ENCODE assay signal across 8 cellular contexts in the genomic region with DNA sequence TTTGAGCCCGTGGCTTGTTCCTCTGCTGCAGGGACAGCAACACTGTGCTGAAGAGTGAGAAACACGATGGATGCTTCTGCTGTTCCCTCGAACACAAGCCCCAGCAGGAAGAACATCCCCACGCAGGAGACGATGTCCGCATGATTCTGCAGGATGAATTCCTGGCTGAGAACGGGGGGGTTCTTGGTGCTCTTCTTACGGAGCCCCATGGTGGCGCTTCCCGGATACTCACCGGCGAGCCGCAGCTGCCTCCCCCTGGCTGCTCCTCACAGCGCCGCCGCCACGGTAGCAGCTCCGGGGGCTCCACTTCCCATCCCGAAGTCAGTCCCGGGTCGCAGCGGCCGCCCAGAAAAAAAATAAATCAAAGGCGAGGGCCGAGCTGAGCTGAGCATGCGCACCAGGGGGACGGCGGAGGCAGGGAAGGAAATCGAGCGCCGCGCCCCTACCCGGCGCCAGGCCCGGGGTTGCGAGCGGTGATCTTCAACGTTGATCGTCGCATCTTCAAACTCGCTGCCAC. TPM values are rescaled to one million over a fixed set of nuclear protein-coding genes. Genes with fewer than 3 reads are reported as not detected.
A peak's percentile ranks its signal among the peaks of the same experiment; 100 is the strongest.
DNase-seq lines count a peak whose midpoint lies in the region; ATAC-seq and TF ChIP-seq lines count a peak whose summit lies in the region.

Gene TRAM1L1 (minus strand): TSS at position 392 of the 517 bp plus-strand sequence. CDS start 183 bp downstream, at position 209.

- peak; percentile 93 for ATAC-seq in upper lobe of right lung
- no peak for ATAC-seq in GM21515 (IDR thresholded peaks at IDR 0.05; ENCODE audit: unreplicated experiment)

- H3K4me2 ChIP-seq in fibroblast of lung (ENCODE audit: extremely low read depth, insufficient read depth, low read length): peak within 1 kb of the TSS; percentile 78

- H3K4me3 ChIP-seq in fibroblast of lung (replicated peaks in 1 of 4; ENCODE audit: control extremely low read depth in 1 of 4, insufficient read depth in 1 of 4, low read depth in 3 of 4, low read length in 4 of 4) (peak within 1 kb of the TSS; percentile 68 to 94 (median 77)), upper lobe of right lung (peak within 1 kb of the TSS; percentile 61)

- no peaks in the 10 kb centered on the region for H3K36me3 ChIP-seq in fibroblast of lung (ENCODE audit: control insufficient read depth, insufficient read depth, low read length)
- no peaks in the 10 kb centered on the region for H3K36me3 ChIP-seq in upper lobe of right lung

- peak within 1 kb of the TSS; percentile 71 for H3K9ac ChIP-seq in fibroblast of lung (ENCODE audit: insufficient read depth, low read length)

- H4K20me1 ChIP-seq in fibroblast of lung (ENCODE audit: control insufficient read depth, extremely low read depth, insufficient read depth, low read length): no peaks in the 10 kb centered on the region

- H3K79me2 ChIP-seq in fibroblast of lung (ENCODE audit: control insufficient read depth, insufficient read depth, low read length): no peaks in the 10 kb centered on the region

- peak within 1 kb of the TSS; percentile 97 for H2AFZ ChIP-seq in fibroblast of lung (ENCODE audit: low read length)

- H3K4me1 ChIP-seq in fibroblast of lung (ENCODE audit: control insufficient read depth, extremely low read depth, insufficient read depth, low read length) (no peaks in the 10 kb centered on the region), upper lobe of right lung (no peaks in the 10 kb centered on the region)

- peak within 1 kb of the TSS; percentile 61 for H3K27ac ChIP-seq in fibroblast of lung (ENCODE audit: insufficient read depth, low read length)
- H3K27ac ChIP-seq in upper lobe of right lung: peak within 1 kb of the TSS; percentile 67

- intact Hi-C loops in upper lobe of right lung (cut with DNase I): no loop called here

- no peaks in the 10 kb centered on the region for H3K27me3 ChIP-seq in fibroblast of lung (ENCODE audit: control insufficient read depth, insufficient read depth, low read length)
- no peaks in the 10 kb centered on the region for H3K27me3 ChIP-seq in upper lobe of right lung

- DNase-seq in NCI-H1436 (lab: John Stamatoyannopoulos, UW): peak; percentile 27
- DNase-seq in NCI-H1436 treated with DMSO at 0.1 percent for 48 hours (lab: John Stamatoyannopoulos, UW): no peak
- DNase-seq in HuH-7.5 (ENCODE audit: low spot score): peak; percentile 27
- DNase-seq in T1000 (lab: John Stamatoyannopoulos, UW): peak; percentile 85
- DNase-seq in fibroblast of lung (ENCODE audit: low read depth in 2 of 2): peak; percentile 76 to 80
- peak; percentile 40 for DNase-seq in mucosa of gallbladder (ENCODE audit: low spot score)
- peak; percentile 85 for DNase-seq in upper lobe of right lung

- H3K9me3 ChIP-seq in fibroblast of lung (ENCODE audit: control insufficient read depth, insufficient read depth, low read depth, low read length): no peaks in the 10 kb centered on the region
- H3K9me3 ChIP-seq in upper lobe of right lung: no peaks in the 10 kb centered on the region

- TF ChIP-seq CTCF in fibroblast of lung (conservative IDR thresholded peaks at IDR 0.05 in 1 of 2, IDR thresholded peaks at IDR 0.05 in 1 of 2; ENCODE audit: low read depth in 1 of 2, low read length in 2 of 2): peak in 1 of 2 donors; percentile 6
- TF ChIP-seq CTCF in upper lobe of right lung (IDR thresholded peaks at IDR 0.05): no peak

RNA-seq across cellular contexts. Expression of gene TRAM1L1, which starts in this region (rescaled TPM):
- total RNA-seq in fibroblast of lung: 3.1 and 5.0 TPM in 2 replicates
- polyA plus RNA-seq in fibroblast of lung: 3.3 and 5.2 TPM in 2 replicates
- polyA plus RNA-seq in fibroblast of lung (2012): 2.2 and 2.8 TPM in 2 replicates
- 0.16 TPM in 1 of 2 replicates, not detected in the other for polyA minus RNA-seq in fibroblast of lung (ENCODE audit: low replicate concordance)
- total RNA-seq in mucosa of gallbladder: 2.1 TPM
- total RNA-seq in upper lobe of right lung: 0.96 TPM

Comparison
In these comparisons a context has a peak if more than half of its experiments do, and no peak if none do; other contexts are left out.
1. Peak in DNase-seq, ATAC-seq, H3K4me3 ChIP-seq and H3K27ac ChIP-seq in upper lobe of right lung; RNA of the gene not detected or under 1 TPM.